In genomic region chr3:29065211-29065785, GRCh38 we compare ENCODE assay signal across 9 cellular contexts.
DNase-seq lines count a peak whose midpoint lies in the region; ATAC-seq and TF ChIP-seq lines count a peak whose summit lies in the region.
"Had no signal": no experiment of that assay in that cellular context is flagged by ENCODE, and none has a peak within 500 bp of the region (broad histone marks: within the 10 kb centered on the region; RNA-seq: fewer than 3 reads in every experiment).

No MANE protein-coding gene starts in this region.

- H3K27me3 Mint-ChIP-seq in activated CD8-positive, alpha-beta T cell treated with anti-CD3 and anti-CD28 coated beads for 36 hours: no peaks in the 10 kb centered on the region
- H3K27me3 Mint-ChIP-seq: naive B cell had no signal

- H3K4me3 ChIP-seq in fibroblast of pulmonary artery (replicated peaks; ENCODE audit: low read depth, low read length) (no peak overlapping the region), osteoblast (ENCODE audit: insufficient read depth, low read length) (no peak overlapping the region)

- CTCF ChIA-PET in HEK293T (lab: Yijun Ruan, JAX): no interaction called here
- CTCF ChIA-PET in RWPE1 (lab: Yijun Ruan, JAX): no interaction called here
- CTCF ChIA-PET in activated CD8-positive, alpha-beta T cell treated with anti-CD3 and anti-CD28 coated beads for 36 hours (lab: Charles Lee): no interaction called here

- H3K9me3 ChIP-seq in osteoblast (ENCODE audit: low read depth, low read length): no peaks in the 10 kb centered on the region

- H3K27ac Mint-ChIP-seq in activated CD8-positive, alpha-beta T cell treated with anti-CD3 and anti-CD28 coated beads for 36 hours: no peak overlapping the region
- H3K27ac Mint-ChIP-seq: naive B cell had no signal

- ATAC-seq in activated CD8-positive, alpha-beta T cell treated with anti-CD3 and anti-CD28 coated beads for 36 hours: no peak
- ATAC-seq in HG03095 (IDR thresholded peaks at IDR 0.05; ENCODE audit: unreplicated experiment) (no peak), HG03045 (IDR thresholded peaks at IDR 0.05; ENCODE audit: unreplicated experiment) (no peak), GM19324 (IDR thresholded peaks at IDR 0.05; ENCODE audit: low FRiP score, unreplicated experiment) (no peak)

- intact Hi-C loops in activated CD8-positive, alpha-beta T cell treated with anti-CD3 and anti-CD28 coated beads for 36 hours (cut with micrococcal nuclease): no loop called here

- POLR2A ChIA-PET in HEK293T (lab: Yijun Ruan, JAX): no interaction called here
- POLR2A ChIA-PET in RWPE1 (lab: Yijun Ruan, JAX; ENCODE audit: low non-redundant PET): no interaction called here
- POLR2A ChIA-PET in activated CD8-positive, alpha-beta T cell treated with anti-CD3 and anti-CD28 coated beads for 36 hours (lab: Charles Lee): no interaction called here

- H3K4me2 ChIP-seq in osteoblast (ENCODE audit: insufficient read depth, low read length): peak overlapping the region; percentile 52

- no peaks in the 10 kb centered on the region for H3K36me3 Mint-ChIP-seq in activated CD8-positive, alpha-beta T cell treated with anti-CD3 and anti-CD28 coated beads for 36 hours (ENCODE audit: low read depth)
- H3K36me3 Mint-ChIP-seq: naive B cell had no signal

- no peaks in the 10 kb centered on the region for H3K36me3 ChIP-seq in osteoblast (ENCODE audit: insufficient read depth, low read length)

- H3K4me1 ChIP-seq in osteoblast (ENCODE audit: insufficient read depth, low read length): peaks cover 7% of the 10 kb centered on the region

- no peaks in the 10 kb centered on the region for H3K79me2 ChIP-seq in osteoblast (ENCODE audit: insufficient read depth, low read length)

- no peak for TF ChIP-seq CTCF in RWPE1 (conservative IDR thresholded peaks at IDR 0.05; ENCODE audit: low read depth)
- no peak for TF ChIP-seq CTCF in fibroblast of pulmonary artery (IDR thresholded peaks at IDR 0.05; ENCODE audit: low read length, missing control alignments)
- no peak for TF ChIP-seq CTCF in osteoblast (IDR thresholded peaks at IDR 0.05; ENCODE audit: extremely low read depth, low read depth, low read length)
- no peak for TF ChIP-seq CTCF in activated CD8-positive, alpha-beta T cell treated with anti-CD3 and anti-CD28 coated beads for 36 hours (IDR thresholded peaks at IDR 0.05)

- DNase-seq in HEK293T (ENCODE audit: extremely low spot score): peak; percentile 34
- peak; percentile 78 for DNase-seq in RWPE1 (ENCODE audit: low spot score)
- peak; percentile 99 for DNase-seq in fibroblast of pulmonary artery (ENCODE audit: low read depth)
- DNase-seq in osteoblast (ENCODE audit: insufficient read length, low spot score, missing footprints): peak; percentile 81
- no peak for DNase-seq in activated CD8-positive, alpha-beta T cell treated with anti-CD3 and anti-CD28 coated beads for 36 hours
- DNase-seq: naive B cell had no signal

- no peak overlapping the region for H3K4me3 Mint-ChIP-seq in activated CD8-positive, alpha-beta T cell treated with anti-CD3 and anti-CD28 coated beads for 36 hours
- H3K4me3 Mint-ChIP-seq: naive B cell had no signal

- no peaks in the 10 kb centered on the region for H3K27me3 ChIP-seq in osteoblast (ENCODE audit: insufficient read depth, low read length)

- H3K27ac ChIP-seq in RWPE1: peak overlapping the region; percentile 65
- H3K27ac ChIP-seq in osteoblast (ENCODE audit: low read depth, low read length): peak overlapping the region; percentile 65

- no peak overlapping the region for H2AFZ ChIP-seq in osteoblast (ENCODE audit: low read length)

- H3K4me1 Mint-ChIP-seq in activated CD8-positive, alpha-beta T cell treated with anti-CD3 and anti-CD28 coated beads for 36 hours (ENCODE audit: low read depth): no peaks in the 10 kb centered on the region
- H3K4me1 Mint-ChIP-seq: naive B cell had no signal

- H3K9me3 Mint-ChIP-seq in activated CD8-positive, alpha-beta T cell treated with anti-CD3 and anti-CD28 coated beads for 36 hours: peaks cover 6% of the 10 kb centered on the region

- H4K20me1 ChIP-seq in osteoblast (ENCODE audit: insufficient read depth, low read length): no peaks in the 10 kb centered on the region

TF ChIP-seq in HEK293T, 16 proteins besides CTCF, POLR2A, EP300 and RAD21:
- TF ChIP-seq FOXK2 (IDR thresholded peaks at IDR 0.05) (no peak), NFRKB (IDR thresholded peaks at IDR 0.05) (no peak), SUZ12 (IDR thresholded peaks at IDR 0.05) (no peak), TARDBP (IDR thresholded peaks at IDR 0.05) (no peak), ARNT (IDR thresholded peaks at IDR 0.05) (no peak), SP1 (IDR thresholded peaks at IDR 0.05) (no peak), FOXA1 (IDR thresholded peaks at IDR 0.05) (no peak), ELF4 (IDR thresholded peaks at IDR 0.05) (no peak), LEF1 (IDR thresholded peaks at IDR 0.05; ENCODE audit: borderline replicate concordance) (no peak), HDGF (IDR thresholded peaks at IDR 0.05; ENCODE audit: borderline replicate concordance) (no peak), CTBP1 (IDR thresholded peaks at IDR 0.05; ENCODE audit: borderline replicate concordance) (no peak), FOXM1 (IDR thresholded peaks at IDR 0.05; ENCODE audit: borderline replicate concordance) (no peak), PKNOX1 (IDR thresholded peaks at IDR 0.05) (no peak), ZNF384 (IDR thresholded peaks at IDR 0.05) (no peak), L3MBTL2 (conservative IDR thresholded peaks at IDR 0.05) (no peak), BHLHE40 (IDR thresholded peaks at IDR 0.05; ENCODE audit: borderline replicate concordance) (no peak)
TF ChIP-seq in HEK293T: peak in this region for 0.
